Comparison of ENCODE assay signal across 1 cellular context in genomic region chr12:13200841-13201240, GRCh38.
TF ChIP-seq lines count a peak whose summit lies in the region.

No MANE protein-coding gene starts in this region.

TF ChIP-seq in HCT116, 20 proteins besides CTCF, POLR2A, EP300 and RAD21 (continued from another document):
- TF ChIP-seq ZBTB33 (IDR thresholded peaks at IDR 0.05; ENCODE audit: extremely low read depth, insufficient replicate concordance, low read length): no peak
